8 cellular contexts compared by ENCODE assay signal in the genomic region with DNA sequence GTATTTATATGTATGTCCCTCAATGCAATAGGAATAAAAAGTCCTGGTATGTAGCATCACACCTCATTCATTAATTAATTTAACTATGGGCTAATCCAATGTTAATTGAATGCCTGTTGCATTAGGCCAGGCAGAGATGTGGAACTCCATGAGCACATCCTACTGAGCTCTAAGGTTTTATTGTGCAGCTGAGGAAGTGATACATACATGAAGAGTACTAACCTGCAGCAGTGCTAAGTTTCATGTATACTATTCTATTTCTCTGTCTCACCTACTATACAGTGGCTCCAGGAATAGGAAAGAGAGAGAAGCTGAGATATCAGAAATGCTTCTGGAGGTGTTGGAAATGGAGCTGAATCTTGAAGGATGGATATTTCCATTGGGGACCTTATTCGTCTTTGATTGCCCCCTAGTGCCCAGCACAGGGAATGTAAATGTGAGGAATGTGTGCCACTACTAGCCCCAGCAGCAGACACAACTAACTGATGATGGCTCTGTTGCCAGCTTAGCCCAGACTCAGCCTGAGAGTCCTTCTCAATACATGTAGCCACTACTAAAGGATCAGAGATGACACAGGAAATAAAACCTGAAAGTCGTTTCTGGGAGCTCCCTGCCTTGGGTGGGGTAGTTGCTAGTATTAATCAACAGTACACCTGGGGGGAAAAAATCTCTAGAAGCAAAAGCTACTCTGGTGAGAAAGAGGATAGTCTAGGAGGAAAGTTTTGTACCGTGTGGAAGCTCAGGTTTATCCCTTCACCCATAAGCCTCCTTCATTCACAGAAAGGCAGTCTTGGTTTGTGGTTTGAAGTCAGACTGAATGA.
DNase-seq lines count a peak whose midpoint lies in the region; ATAC-seq, FAIRE-seq and TF ChIP-seq lines count a peak whose summit lies in the region.

No MANE protein-coding gene starts in this region.

- TF ChIP-seq CTCF in GM10248 (IDR thresholded peaks at IDR 0.05; ENCODE audit: control extremely low read depth, extremely low read depth, low read depth, missing control alignments) = peak; percentile 68
- TF ChIP-seq CTCF in bronchial epithelial cell (IDR thresholded peaks at IDR 0.05; ENCODE audit: insufficient read depth, low read length, severe bottlenecking) = peak; percentile 62

- peak; percentile 61 for DNase-seq in AG08395 (ENCODE audit: low spot score)
- DNase-seq in GM10248 (ENCODE audit: extremely low spot score) = peak; percentile 16
- DNase-seq in NCI-H69 (lab: John Stamatoyannopoulos, UW) = peak; percentile 49
- DNase-seq in bronchial epithelial cell (ENCODE audit: low read depth) = peak; percentile 35
- peak; percentile 82 for DNase-seq in medulla oblongata (ENCODE audit: extremely low spot score)
- DNase-seq in T-helper 9 cell = no peak
- DNase-seq in activated T-cell treated with anti-CD3 and anti-CD28 coated beads for 4 hours = no peak

- no peaks in the 10 kb centered on the region for H3K27me3 ChIP-seq in bronchial epithelial cell (ENCODE audit: control insufficient read depth, insufficient read depth, low read length)

- H3K36me3 ChIP-seq in bronchial epithelial cell (ENCODE audit: control insufficient read depth, insufficient read depth, low read length) = no peaks in the 10 kb centered on the region

- POLR2A ChIA-PET in GM10248 (lab: Yijun Ruan, JAX) = no interaction called here

- CTCF ChIA-PET in GM10248 (lab: Yijun Ruan, JAX) = interaction anchor here (0.6 to 1.9 kb wide), 38 partner anchors 8 to 318 kb away, joined by 3 to 20 read pairs (median 4); no protein-coding TSS in a partner anchor

- no peak overlapping the region for H3K4me3 ChIP-seq in bronchial epithelial cell (ENCODE audit: low read depth, low read length)

- no peak for FAIRE-seq in bronchial epithelial cell (lab: Jason Lieb, UNC)

- peak; percentile 87 for ATAC-seq in HG02885 (IDR thresholded peaks at IDR 0.05; ENCODE audit: poor library complexity, unreplicated experiment)

Comparison
In these comparisons a context has a peak if more than half of its experiments do, and no peak if none do; other contexts are left out.
1. DNase-seq: peak in AG08395 (single experiment), GM10248 (single experiment), NCI-H69 (single experiment), bronchial epithelial cell (single experiment) and medulla oblongata (single experiment); none in T-helper 9 cell (single experiment) and activated T-cell treated with anti-CD3 and anti-CD28 coated beads for 4 hours (single experiment).